30 cellular contexts compared by ENCODE assay signal in the genomic region with DNA sequence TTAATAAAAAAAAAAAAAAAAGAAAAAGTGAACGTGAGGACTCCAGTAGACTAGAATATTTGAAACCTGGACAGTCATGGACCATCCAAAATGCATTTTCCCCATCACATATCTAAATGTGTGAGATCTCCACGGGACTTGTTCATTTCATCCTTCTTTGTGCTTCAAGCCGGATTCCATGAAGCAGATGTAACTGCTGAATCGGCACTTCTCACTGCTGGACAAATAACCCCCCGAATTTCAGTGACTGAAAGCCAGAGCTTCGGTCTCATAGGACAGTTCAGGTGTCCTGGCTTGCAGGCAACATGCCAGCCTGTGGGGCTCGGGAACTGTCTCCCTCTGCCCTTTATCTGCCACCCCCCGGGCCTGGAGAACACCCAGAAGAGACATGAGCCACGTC.
"Had no signal": no experiment of that assay in that cellular context is flagged by ENCODE, and none has a peak within 500 bp of the region (broad histone marks: within the 10 kb centered on the region; RNA-seq: fewer than 3 reads in every experiment).

No MANE protein-coding gene starts in this region.

- FAIRE-seq: islet of Langerhans had no signal

- H3K4me2 ChIP-seq: hepatocyte, smooth muscle cell had no signal

- DNase-seq: cortex of kidney; effector CD4-positive, alpha-beta T cell; foreskin fibroblast; heart left ventricle; left cardiac atrium; left lung; mesenchymal stem cell; mucosa of descending colon; naive thymus-derived CD4-positive, alpha-beta T cell; occipital lobe; ovary; stimulated activated CD4-positive, alpha-beta T cell treated with anti-CD3 and anti-CD28 coated beads, Interleukin-12 subunit alpha, Interleukin-12 subunit beta, amount 100 ng/mL, for 4 hours; stimulated activated CD4-positive, alpha-beta T cell treated with anti-CD3 and anti-CD28 coated beads, Interleukin-1b, Interleukin-23, amount 100 ng/mL, for 48 hours; stimulated activated CD4-positive, alpha-beta T cell treated with anti-CD3 and anti-CD28 coated beads, Interleukin-4, amount 100 ng/mL, for 1 hour; stimulated activated CD8-positive, alpha-beta memory T cell treated with anti-CD3 and anti-CD28 coated beads, Interleukin-4, amount 100 ng/mL, for 48 hours; stimulated activated naive CD4-positive, alpha-beta T cell; stimulated activated naive CD8-positive, alpha-beta T cell treated with anti-CD3 and anti-CD28 coated beads, Interleukin-15, amount 100 ng/mL, for 72 hours; transverse colon; upper lobe of right lung; uterus had no signal

- H3K9me3 Mint-ChIP-seq: mesothelial cell of epicardium; naive thymus-derived CD4-positive, alpha-beta T cell; nephron; stimulated activated naive CD8-positive, alpha-beta T cell treated with anti-CD3 and anti-CD28 coated beads, Interleukin-15, amount 100 ng/mL, for 72 hours had no signal

- H3K36me3 ChIP-seq: ovary, uterus had no signal

- H3K27ac ChIP-seq: epithelial cell of prostate, gastroesophageal sphincter, heart left ventricle, hepatocyte, left lung, ovary, suprapubic skin, transverse colon, upper lobe of right lung, uterus had no signal

- H3K4me3 Mint-ChIP-seq: mesothelial cell of epicardium; naive thymus-derived CD4-positive, alpha-beta T cell; stimulated activated naive CD8-positive, alpha-beta T cell treated with anti-CD3 and anti-CD28 coated beads, Interleukin-15, amount 100 ng/mL, for 72 hours had no signal

- H3K79me2 ChIP-seq: hepatocyte had no signal

- H3K4me1 Mint-ChIP-seq: mesothelial cell of epicardium; stimulated activated naive CD8-positive, alpha-beta T cell treated with anti-CD3 and anti-CD28 coated beads, Interleukin-15, amount 100 ng/mL, for 72 hours had no signal

- H3K9me3 ChIP-seq: gastroesophageal sphincter, heart left ventricle, left lung, mucosa of descending colon, ovary, suprapubic skin, transverse colon, upper lobe of right lung, uterus had no signal

- H3K27me3 Mint-ChIP-seq: naive thymus-derived CD4-positive, alpha-beta T cell; stimulated activated naive CD8-positive, alpha-beta T cell treated with anti-CD3 and anti-CD28 coated beads, Interleukin-15, amount 100 ng/mL, for 72 hours had no signal

- H3K27me3 ChIP-seq: gastroesophageal sphincter, heart left ventricle, hepatocyte, left lung, ovary, suprapubic skin, transverse colon, upper lobe of right lung, uterus had no signal

- ATAC-seq: esophagus mucosa; gastroesophageal sphincter; heart left ventricle; left cardiac atrium; left lung; mucosa of descending colon; naive thymus-derived CD4-positive, alpha-beta T cell; sciatic nerve; stimulated activated naive CD8-positive, alpha-beta T cell treated with anti-CD3 and anti-CD28 coated beads, Interleukin-15, amount 100 ng/mL, for 72 hours; upper lobe of right lung had no signal

- H3K4me3 ChIP-seq: gastroesophageal sphincter, heart left ventricle, hepatocyte, left lung, mucosa of descending colon, ovary, smooth muscle cell, suprapubic skin, transverse colon, upper lobe of right lung, uterus had no signal

- H3K27ac Mint-ChIP-seq: mesothelial cell of epicardium; naive thymus-derived CD4-positive, alpha-beta T cell; nephron had no signal

- H3K4me1 ChIP-seq: gastroesophageal sphincter, heart left ventricle, left lung, suprapubic skin, transverse colon, upper lobe of right lung, uterus had no signal

- H2AFZ ChIP-seq: hepatocyte had no signal
